Comparison of ENCODE assay signal across 12 cellular contexts in the genomic region with DNA sequence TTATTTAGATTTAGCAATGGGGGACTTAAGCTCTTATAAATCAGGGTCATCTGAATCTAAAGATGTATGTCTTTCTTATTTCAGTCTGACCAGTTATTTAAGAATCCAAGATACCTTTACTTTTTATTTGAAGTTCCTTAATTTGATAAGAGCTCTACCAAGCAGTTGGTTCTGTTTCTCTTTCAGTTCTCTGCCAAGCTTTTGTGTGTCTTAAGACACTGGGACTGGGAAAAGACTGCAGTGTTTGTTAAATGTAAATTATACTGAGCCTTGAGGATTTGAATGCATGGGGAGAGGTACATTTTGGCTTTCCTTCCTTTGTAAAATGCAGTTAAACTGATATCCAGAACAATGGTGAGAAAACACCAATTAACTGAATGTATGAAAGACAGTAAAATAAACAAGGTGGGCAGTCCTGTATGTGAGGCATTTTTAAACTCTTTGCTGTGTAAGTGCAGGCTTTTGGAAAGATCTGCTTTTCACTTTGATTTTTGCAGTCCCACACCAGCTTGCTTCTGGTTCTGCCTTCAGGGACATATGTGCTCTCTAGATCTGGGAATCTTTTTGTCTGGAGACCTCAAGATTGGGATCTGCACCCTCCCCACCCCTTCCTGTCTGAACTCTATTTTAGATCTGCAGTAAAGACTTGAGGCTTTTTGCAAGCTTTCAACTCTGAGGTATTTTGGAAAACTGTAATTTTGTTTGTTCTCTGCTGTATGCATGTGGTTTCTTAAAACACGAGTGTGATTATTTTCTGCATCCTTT.
A peak's percentile ranks its signal among the peaks of the same experiment; 100 is the strongest.
DNase-seq lines count a peak whose midpoint lies in the region; TF ChIP-seq lines count a peak whose summit lies in the region.
"Had no signal": no experiment of that assay in that cellular context is flagged by ENCODE, and none has a peak within 500 bp of the region (broad histone marks: within the 10 kb centered on the region; RNA-seq: fewer than 3 reads in every experiment).

No MANE protein-coding gene starts in this region.

- H3K79me2 ChIP-seq in neural progenitor cell (ENCODE audit: low read depth): no peaks in the 10 kb centered on the region

- H3K27me3 ChIP-seq in neural progenitor cell (no peaks in the 10 kb centered on the region), testis (no peaks in the 10 kb centered on the region)
- H3K27me3 ChIP-seq: Peyer's patch had no signal

- no peak for DNase-seq in activated CD4-positive, alpha-beta T cell treated with anti-CD3 and anti-CD28 coated beads, Interleukin-2, amount 10 ng/mL, durations not matched to agents 7 days and 5 days
- DNase-seq in activated CD4-positive, alpha-beta T cell treated with anti-CD3 and anti-CD28 coated beads for 48 hours: no peak
- DNase-seq in endothelial cell (ENCODE audit: low spot score) (no peak), neural progenitor cell (ENCODE audit: low spot score) (peak; percentile 34), RWPE1 (ENCODE audit: low spot score) (no peak), SK-N-DZ (ENCODE audit: low spot score) (no peak), testis (no peak)
- DNase-seq: KBM-7, NCI-H2081 treated with DMSO at 0.1 percent for 48 hours, Peyer's patch had no signal

- CTCF ChIA-PET in activated CD4-positive, alpha-beta T cell treated with anti-CD3 and anti-CD28 coated beads, Interleukin-2, amount 10 ng/mL, durations not matched to agents 7 days and 5 days (lab: Charles Lee): interaction anchor here (1.0 to 1.1 kb wide), 2 partner anchors 11 to 27 kb away, joined by 3 read pairs; no protein-coding TSS in a partner anchor
- CTCF ChIA-PET in RWPE1 (lab: Yijun Ruan, JAX): interaction anchor here (0.7 to 1.0 kb wide), 2 partner anchors 11 to 764 kb away, joined by 3 to 4 read pairs; no protein-coding TSS in a partner anchor

- H3K4me1 ChIP-seq in neural progenitor cell (peaks cover 26% of the 10 kb centered on the region), testis (peaks cover 8% of the 10 kb centered on the region)

- TF ChIP-seq CTCF in endothelial cell (IDR thresholded peaks at IDR 0.05; ENCODE audit: unreplicated experiment) (no peak), neural progenitor cell (IDR thresholded peaks at IDR 0.05) (no peak), RWPE1 (conservative IDR thresholded peaks at IDR 0.05; ENCODE audit: low read depth) (no peak), testis (IDR thresholded peaks at IDR 0.05) (no peak)

- H3K27ac ChIP-seq in neural progenitor cell (no peak overlapping the region), RWPE1 (no peak overlapping the region), testis (no peak overlapping the region)
- H3K27ac ChIP-seq: Peyer's patch had no signal

- H3K4me3 ChIP-seq in neural progenitor cell (no peak overlapping the region), testis (no peak overlapping the region)
- H3K4me3 ChIP-seq: Peyer's patch had no signal

- no peak for TF ChIP-seq POLR2A in testis (IDR thresholded peaks at IDR 0.05)

- no peaks in the 10 kb centered on the region for H3K9me3 Mint-ChIP-seq in activated CD4-positive, alpha-beta T cell treated with anti-CD3 and anti-CD28 coated beads, Interleukin-2, amount 10 ng/mL, durations not matched to agents 7 days and 5 days
- no peaks in the 10 kb centered on the region for H3K9me3 Mint-ChIP-seq in IgD-negative memory B cell
- H3K9me3 Mint-ChIP-seq in endothelial cell (ENCODE audit: unreplicated experiment): no peaks in the 10 kb centered on the region
- no peaks in the 10 kb centered on the region for H3K9me3 Mint-ChIP-seq in neural progenitor cell
- H3K9me3 Mint-ChIP-seq: activated T-helper 17 cell treated with anti-CD3 and anti-CD28 coated beads, Interleukin-2, amount 50 U/mL, for 72 hours had no signal

- H3K9me3 ChIP-seq in neural progenitor cell (ENCODE audit: low read depth) (no peaks in the 10 kb centered on the region), testis (no peaks in the 10 kb centered on the region)
- H3K9me3 ChIP-seq: Peyer's patch had no signal

- H3K9ac ChIP-seq in neural progenitor cell: no peak overlapping the region

- peaks cover 37% of the 10 kb centered on the region for H3K4me1 Mint-ChIP-seq in activated CD4-positive, alpha-beta T cell treated with anti-CD3 and anti-CD28 coated beads, Interleukin-2, amount 10 ng/mL, durations not matched to agents 7 days and 5 days
- H3K4me1 Mint-ChIP-seq in IgD-negative memory B cell (peaks cover 54 to 69% (median 64%) of the 10 kb centered on the region in 3 donors), endothelial cell (ENCODE audit: unreplicated experiment) (peaks cover 58% of the 10 kb centered on the region), neural progenitor cell (peaks cover 19% of the 10 kb centered on the region)

- H3K4me2 ChIP-seq in neural progenitor cell: peak overlapping the region; percentile 32

- H3K4me3 Mint-ChIP-seq in activated CD4-positive, alpha-beta T cell treated with anti-CD3 and anti-CD28 coated beads, Interleukin-2, amount 10 ng/mL, durations not matched to agents 7 days and 5 days: no peak overlapping the region
- H3K4me3 Mint-ChIP-seq in IgD-negative memory B cell: peak overlapping the region in 1 of 4 donors; percentile 67
- H3K4me3 Mint-ChIP-seq in endothelial cell (ENCODE audit: unreplicated experiment): peak overlapping the region; percentile 19
- no peak overlapping the region for H3K4me3 Mint-ChIP-seq in neural progenitor cell
- H3K4me3 Mint-ChIP-seq: activated T-helper 17 cell treated with anti-CD3 and anti-CD28 coated beads, Interleukin-2, amount 50 U/mL, for 72 hours had no signal

- intact Hi-C loops in testis (cut with DNase I; ENCODE audit: low total_unique reads): no loop called here

- H2AFZ ChIP-seq in neural progenitor cell (replicated peaks): no peak overlapping the region

- peaks cover 8% of the 10 kb centered on the region for H3K36me3 Mint-ChIP-seq in activated CD4-positive, alpha-beta T cell treated with anti-CD3 and anti-CD28 coated beads, Interleukin-2, amount 10 ng/mL, durations not matched to agents 7 days and 5 days (ENCODE audit: low read depth)
- H3K36me3 Mint-ChIP-seq in IgD-negative memory B cell (peaks cover 9% of the 10 kb centered on the region), endothelial cell (ENCODE audit: low read depth, unreplicated experiment) (peaks cover 20% of the 10 kb centered on the region), neural progenitor cell (no peaks in the 10 kb centered on the region)

- no peaks in the 10 kb centered on the region for H4K20me1 ChIP-seq in neural progenitor cell (ENCODE audit: low read depth)

- 36 to 50% methylated on average over 1 of the region's 1 CpG for WGBS in testis, 2 donors

- H3K27ac Mint-ChIP-seq in activated CD4-positive, alpha-beta T cell treated with anti-CD3 and anti-CD28 coated beads, Interleukin-2, amount 10 ng/mL, durations not matched to agents 7 days and 5 days: peak overlapping the region; percentile 5
- H3K27ac Mint-ChIP-seq in IgD-negative memory B cell (peak overlapping the region; percentile 25 to 55 (median 51)), endothelial cell (ENCODE audit: unreplicated experiment) (peak overlapping the region; percentile 72), neural progenitor cell (peak overlapping the region; percentile 7)

- H3K36me3 ChIP-seq in neural progenitor cell (no peaks in the 10 kb centered on the region), testis (ENCODE audit: low read depth, missing control alignments) (no peaks in the 10 kb centered on the region)
- H3K36me3 ChIP-seq: Peyer's patch had no signal

- H3K27me3 Mint-ChIP-seq in activated CD4-positive, alpha-beta T cell treated with anti-CD3 and anti-CD28 coated beads, Interleukin-2, amount 10 ng/mL, durations not matched to agents 7 days and 5 days: no peaks in the 10 kb centered on the region
- H3K27me3 Mint-ChIP-seq in IgD-negative memory B cell: no peaks in the 10 kb centered on the region
- H3K27me3 Mint-ChIP-seq in endothelial cell (ENCODE audit: unreplicated experiment): peaks cover 13% of the 10 kb centered on the region
- H3K27me3 Mint-ChIP-seq in neural progenitor cell (ENCODE audit: insufficient read depth, low read depth): no peaks in the 10 kb centered on the region
- H3K27me3 Mint-ChIP-seq: activated T-helper 17 cell treated with anti-CD3 and anti-CD28 coated beads, Interleukin-2, amount 50 U/mL, for 72 hours had no signal

- peaks cover 22% of the 10 kb centered on the region for H3F3A ChIP-seq in neural progenitor cell (ENCODE audit: low read depth)

- POLR2A ChIA-PET in activated CD4-positive, alpha-beta T cell treated with anti-CD3 and anti-CD28 coated beads, Interleukin-2, amount 10 ng/mL, durations not matched to agents 7 days and 5 days (lab: Charles Lee): no interaction called here
- POLR2A ChIA-PET in RWPE1 (lab: Yijun Ruan, JAX; ENCODE audit: low non-redundant PET): no interaction called here

Comparison
In these comparisons a context has a peak if more than half of its experiments do, and no peak if none do; other contexts are left out.
1. H3K27ac Mint-ChIP-seq: peak in every context shown above with its lines; median percentile 72 in endothelial cell; 51 in IgD-negative memory B cell; 7 in neural progenitor cell; 5 in activated CD4-positive, alpha-beta T cell treated with anti-CD3 and anti-CD28 coated beads, Interleukin-2, amount 10 ng/mL, durations not matched to agents 7 days and 5 days.